8 cellular contexts compared by ENCODE assay signal in the genomic region with DNA sequence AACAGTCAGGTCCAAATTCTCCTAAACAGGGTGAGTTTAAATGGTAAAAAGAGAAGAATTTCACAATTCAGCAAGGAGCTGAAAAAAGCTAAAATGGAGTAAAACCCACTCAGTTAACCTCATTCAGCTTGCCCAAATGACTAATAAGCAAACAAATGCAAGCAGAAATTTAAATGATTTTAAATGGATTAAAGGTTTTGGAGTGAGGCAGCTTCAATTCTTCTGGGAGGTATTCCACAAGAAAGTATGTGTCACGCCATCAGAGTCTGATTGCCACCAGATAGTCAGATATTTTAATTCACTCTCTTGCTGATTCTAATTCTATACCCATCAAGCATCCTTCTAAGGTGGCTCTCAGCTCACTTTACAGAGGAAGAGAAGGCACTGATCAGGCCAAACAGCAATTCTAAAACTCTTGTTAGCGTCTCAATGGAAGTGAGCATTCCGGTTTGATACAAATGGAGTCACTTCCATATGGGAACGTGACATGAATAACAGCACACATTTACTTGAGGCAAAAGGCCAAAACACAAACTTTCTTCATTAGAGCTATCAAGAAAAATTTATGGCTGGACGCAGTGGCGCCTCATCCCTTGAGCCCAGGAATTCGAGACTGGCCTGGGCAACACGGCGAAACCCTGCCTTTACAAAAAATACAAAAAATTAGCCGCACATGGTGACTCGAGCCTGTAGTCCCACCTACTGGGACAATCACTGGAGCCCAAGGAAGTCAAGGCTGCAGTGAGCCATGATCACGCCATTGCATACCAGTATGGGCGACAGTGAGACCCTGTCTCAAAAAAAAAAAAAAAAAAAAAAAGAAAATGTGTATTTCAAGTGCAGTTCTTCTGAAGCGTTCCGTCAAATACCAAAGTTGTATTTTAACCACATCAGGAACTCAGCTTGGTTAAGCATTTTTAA. TPM values are rescaled to one million over a fixed set of nuclear protein-coding genes. Genes with fewer than 3 reads are reported as not detected.
DNase-seq lines count a peak whose midpoint lies in the region; ATAC-seq and TF ChIP-seq lines count a peak whose summit lies in the region.

No MANE protein-coding gene starts in this region.

- H3K27me3 ChIP-seq in heart left ventricle = no peaks in the 10 kb centered on the region
- H3K27me3 ChIP-seq in ascending aorta = no peaks in the 10 kb centered on the region
- H3K27me3 ChIP-seq in lower lobe of right lung (ENCODE audit: low read depth) = no peaks in the 10 kb centered on the region
- no peaks in the 10 kb centered on the region for H3K27me3 ChIP-seq in vagina

- 11 to 17% (median 13%) methylated on average over 15 of the region's 15 CpGs for WGBS in heart left ventricle, 4 donors

- DNase-seq in heart left ventricle = no peak
- no peak for DNase-seq in left ventricle myocardium superior
- no peak for DNase-seq in ascending aorta (ENCODE audit: low spot score in 2 of 2)
- DNase-seq in lower lobe of right lung = no peak
- DNase-seq in vagina (ENCODE audit: extremely low spot score in 2 of 2) = no peak
- DNase-seq in NCI-H1694 treated with DMSO at 0.1 percent for 48 hours (lab: John Stamatoyannopoulos, UW) = no peak
- no peak for DNase-seq in mucosa of gallbladder (ENCODE audit: low spot score)

- ATAC-seq in heart left ventricle (no peak), left ventricle myocardium superior (no peak), lower lobe of right lung (no peak), GM21423 (IDR thresholded peaks at IDR 0.05; ENCODE audit: unreplicated experiment) (no peak)

- H3K9me3 ChIP-seq in heart left ventricle = no peaks in the 10 kb centered on the region
- no peaks in the 10 kb centered on the region for H3K9me3 ChIP-seq in ascending aorta
- H3K9me3 ChIP-seq in lower lobe of right lung = no peaks in the 10 kb centered on the region
- no peaks in the 10 kb centered on the region for H3K9me3 ChIP-seq in vagina

- H3K27ac ChIP-seq in heart left ventricle (peak overlapping the region in 7 of 12 donors; percentile 91 to 99 (median 98)), ascending aorta (peak overlapping the region in 1 of 2 donors; percentile 97), lower lobe of right lung (no peak overlapping the region), vagina (peak overlapping the region; percentile 96)

- TF ChIP-seq CTCF in heart left ventricle (IDR thresholded peaks at IDR 0.05) (no peak), ascending aorta (IDR thresholded peaks at IDR 0.05) (no peak), lower lobe of right lung (IDR thresholded peaks at IDR 0.05) (no peak), vagina (IDR thresholded peaks at IDR 0.05) (no peak)

- H3K4me3 ChIP-seq in heart left ventricle (peak overlapping the region; percentile 58 to 98 (median 84)), ascending aorta (peak overlapping the region; percentile 88 to 91), lower lobe of right lung (peak overlapping the region; percentile 92), vagina (peak overlapping the region; percentile 87 to 89)

- TF ChIP-seq POLR2A in heart left ventricle (IDR thresholded peaks at IDR 0.05) = no peak
- no peak for TF ChIP-seq POLR2A in vagina (IDR thresholded peaks at IDR 0.05)

- intact Hi-C loops in heart left ventricle (cut with DNase I) (loop anchor here in 6 of 10 donors (5.0 to 10.0 kb wide), 4 partner anchors 107 to 397 kb away; a partner anchor contains a TSS), left ventricle myocardium superior (cut with micrococcal nuclease) (no loop called here), ascending aorta (cut with DNase I) (loop anchor here (5.0 to 10.0 kb wide), 5 partner anchors 237 to 927 kb away; a partner anchor contains a TSS), lower lobe of right lung (cut with DNase I) (no loop called here), vagina (cut with DNase I) (no loop called here)

- H3K4me1 ChIP-seq in heart left ventricle = peaks cover 12 to 49% (median 40%) of the 10 kb centered on the region in 12 donors
- H3K4me1 ChIP-seq in ascending aorta = peaks cover 0 to 21% of the 10 kb centered on the region in 2 donors
- H3K4me1 ChIP-seq in lower lobe of right lung = peaks cover 29% of the 10 kb centered on the region
- H3K4me1 ChIP-seq in vagina = peaks cover 52% of the 10 kb centered on the region

- peaks cover 0 to 35% (median 33%) of the 10 kb centered on the region in 9 donors for H3K36me3 ChIP-seq in heart left ventricle
- peaks cover 25 to 29% of the 10 kb centered on the region in 2 donors for H3K36me3 ChIP-seq in ascending aorta
- H3K36me3 ChIP-seq in lower lobe of right lung = peaks cover 32% of the 10 kb centered on the region
- H3K36me3 ChIP-seq in vagina = peaks cover 0 to 32% of the 10 kb centered on the region in 2 donors

RNA-seq across cellular contexts. Expression of a gene that starts 2.0 kb away (rescaled TPM):
- total RNA-seq in heart left ventricle = 10 to 100 TPM in 8 of 9 donors, 1 to 10 TPM in 1; 9.9 to 24.0 (median 16.3) TPM
- polyA plus RNA-seq in heart left ventricle = 10 to 100 TPM in 1 of 2 donors, 1 to 10 TPM in 1; 5.2 to 23.4 TPM
- total RNA-seq in left ventricle myocardium superior = 23.5 TPM
- total RNA-seq in ascending aorta = 17.6 TPM
- total RNA-seq in lower lobe of right lung = 34.1 TPM
- total RNA-seq in vagina = 31.9 TPM
- total RNA-seq in mucosa of gallbladder = 23.7 TPM

RNA-seq across cellular contexts. Expression of a gene that starts 34.7 kb away (rescaled TPM):
- total RNA-seq in heart left ventricle (10 to 100 TPM in 8 of 9 donors, 1 to 10 TPM in 1; 6.0 to 33.0 (median 21.2) TPM), left ventricle myocardium superior (20.4 TPM), ascending aorta (4.3 TPM), lower lobe of right lung (1.2 TPM), vagina (3.7 TPM), mucosa of gallbladder (0.86 TPM)
- 1 to 10 TPM; 7.2 to 9.3 TPM for polyA plus RNA-seq in heart left ventricle

Comparison
In these comparisons a context has a peak if more than half of its experiments do, and no peak if none do; other contexts are left out.
1. intact Hi-C loops: an anchor here in heart left ventricle (5.0 to 10.0 kb wide) and ascending aorta (5.0 to 10.0 kb wide); none called in left ventricle myocardium superior, lower lobe of right lung and vagina.